ENCODE assay signal across 8 cellular contexts in genomic region chr20:3808141-3808479, GRCh38.
DNase-seq lines count a peak whose midpoint lies in the region; ATAC-seq lines count a peak whose summit lies in the region.

No MANE protein-coding gene starts in this region.

- peaks cover 17% of the 10 kb centered on the region for H3K4me1 ChIP-seq in NT2/D1 (ENCODE audit: insufficient read depth, insufficient read length)
- peaks cover 49% of the 10 kb centered on the region for H3K4me1 ChIP-seq in effector memory CD4-positive, alpha-beta T cell (ENCODE audit: control insufficient read depth, insufficient read depth, low read length, poor library complexity, severe bottlenecking)

- no peak overlapping the region for H3K4me3 ChIP-seq in NT2/D1 (ENCODE audit: insufficient read length, low read depth)
- H3K4me3 ChIP-seq in effector memory CD4-positive, alpha-beta T cell (ENCODE audit: insufficient read depth, low read depth, low read length, poor library complexity, severe bottlenecking), result no peak overlapping the region

- DNase-seq in EH (ENCODE audit: low read depth) (peak; percentile 97), NT2/D1 (ENCODE audit: low read depth, low spot score) (no peak), midbrain (lab: John Stamatoyannopoulos, UW) (peak; percentile 49), OCI-M2 (lab: John Stamatoyannopoulos, UW; ENCODE audit: unreplicated experiment) (no peak), NCI-H2227 treated with DMSO at 0.1 percent for 48 hours (lab: John Stamatoyannopoulos, UW) (no peak)
- no peak for DNase-seq in effector memory CD4-positive, alpha-beta T cell

- H3K9me3 ChIP-seq in NT2/D1 (ENCODE audit: insufficient read depth, low read length), result no peaks in the 10 kb centered on the region
- no peaks in the 10 kb centered on the region for H3K9me3 ChIP-seq in effector memory CD4-positive, alpha-beta T cell (ENCODE audit: control insufficient read depth, low read length)

- peaks cover 28% of the 10 kb centered on the region for H3K36me3 ChIP-seq in NT2/D1 (ENCODE audit: insufficient read depth, insufficient read length, low read length)
- H3K36me3 ChIP-seq in effector memory CD4-positive, alpha-beta T cell (ENCODE audit: control insufficient read depth, insufficient read depth, low read length), result peaks cover 32% of the 10 kb centered on the region

- peak overlapping the region; percentile 62 for H3K9ac ChIP-seq in NT2/D1 (ENCODE audit: insufficient read length, low read depth)

- peak overlapping the region; percentile 39 for H3K27ac ChIP-seq in effector memory CD4-positive, alpha-beta T cell (ENCODE audit: insufficient read depth, low read length, poor library complexity, severe bottlenecking)

- ATAC-seq in HG03520 (IDR thresholded peaks at IDR 0.05; ENCODE audit: unreplicated experiment) (no peak), GM21529 (IDR thresholded peaks at IDR 0.05; ENCODE audit: unreplicated experiment) (no peak)

- no peaks in the 10 kb centered on the region for H3K27me3 ChIP-seq in NT2/D1 (ENCODE audit: insufficient read depth, insufficient read length)
- no peaks in the 10 kb centered on the region for H3K27me3 ChIP-seq in effector memory CD4-positive, alpha-beta T cell (replicated peaks; ENCODE audit: control insufficient read depth, insufficient read depth, low read length, poor library complexity, severe bottlenecking)

Comparison
In these comparisons a context has a peak if more than half of its experiments do, and no peak if none do; other contexts are left out.
1. DNase-seq: peak in EH (single experiment) and midbrain (single experiment); none in NT2/D1 (single experiment), effector memory CD4-positive, alpha-beta T cell (0 of 3), OCI-M2 (single experiment) and NCI-H2227 treated with DMSO at 0.1 percent for 48 hours (single experiment).